Comparison of ENCODE assay signal across 22 cellular contexts in genomic region chr11:102079625-102080024, GRCh38. TPM values are rescaled to one million over a fixed set of nuclear protein-coding genes. Genes with fewer than 3 reads are reported as not detected.
"Had no signal": no experiment of that assay in that cellular context is flagged by ENCODE, and none has a peak within 500 bp of the region (broad histone marks: within the 10 kb centered on the region; RNA-seq: fewer than 3 reads in every experiment).

No MANE protein-coding gene starts in this region.

- H3K4me1 ChIP-seq: heart right ventricle, neural progenitor cell, testis, tibial nerve, upper lobe of right lung had no signal

- H2AFZ ChIP-seq: neural progenitor cell had no signal

- H3K9me3 ChIP-seq: heart right ventricle, mucosa of descending colon, testis, tibial nerve, upper lobe of right lung had no signal

- ATAC-seq: heart right ventricle; left lobe of liver; mucosa of descending colon; natural killer cell; sciatic nerve; stimulated activated naive B cell treated with anti-CD40 and anti-IgM and Interleukin-4, amounts not matched to agents 10 μg/mL and 1 μg/mL and 100 μg/mL, for 72 hours; stimulated activated naive CD8-positive, alpha-beta T cell treated with anti-CD3 and anti-CD28 coated beads, Interleukin-15, amount 100 ng/mL, for 72 hours; upper lobe of right lung had no signal

- H3K4me3 ChIP-seq: coronary artery, heart right ventricle, mucosa of descending colon, neural progenitor cell, skin epidermis, testis, tibial nerve, upper lobe of right lung had no signal

- H3K27me3 ChIP-seq: heart right ventricle, neural progenitor cell, testis, tibial nerve had no signal

- H3K36me3 ChIP-seq: heart right ventricle, neural progenitor cell, upper lobe of right lung had no signal

- H3K4me2 ChIP-seq: neural progenitor cell had no signal

- H3K27ac ChIP-seq: coronary artery, heart right ventricle, neural progenitor cell, skin epidermis, testis, tibial nerve, upper lobe of right lung had no signal

- DNase-seq: effector CD4-positive, alpha-beta T cell; endodermal cell; heart right ventricle; hypothalamus; kidney glomerular epithelial cell; mucosa of descending colon; natural killer cell; posterior cingulate gyrus; stimulated activated CD4-positive, alpha-beta T cell treated with anti-CD3 and anti-CD28 coated beads, Interleukin-2, amount 100 ng/mL, for 24 hours; stimulated activated CD4-positive, alpha-beta T cell treated with anti-CD3 and anti-CD28 coated beads, Interleukin-4, amount 100 ng/mL, for 4 hours; stimulated activated naive B cell treated with anti-CD40 and anti-IgM and Interleukin-4, amounts not matched to agents 10 μg/mL and 1 μg/mL and 100 μg/mL, for 72 hours; stimulated activated naive CD8-positive, alpha-beta T cell treated with anti-CD3 and anti-CD28 coated beads, Interleukin-15, amount 100 ng/mL, for 72 hours; testis; upper lobe of right lung had no signal

- H3K9ac ChIP-seq: neural progenitor cell had no signal

RNA-seq across cellular contexts. Expression of gene YAP1, which starts 30.6 kb away (rescaled TPM):
- total RNA-seq: natural killer cell had no signal

RNA-seq across cellular contexts. Expression of gene CFAP300, which starts 32.4 kb away (rescaled TPM):
- total RNA-seq: dermis microvascular lymphatic vessel endothelial cell, endothelial cell of umbilical vein, left lobe of liver, natural killer cell had no signal
